16 cellular contexts compared by ENCODE assay signal in the genomic region with DNA sequence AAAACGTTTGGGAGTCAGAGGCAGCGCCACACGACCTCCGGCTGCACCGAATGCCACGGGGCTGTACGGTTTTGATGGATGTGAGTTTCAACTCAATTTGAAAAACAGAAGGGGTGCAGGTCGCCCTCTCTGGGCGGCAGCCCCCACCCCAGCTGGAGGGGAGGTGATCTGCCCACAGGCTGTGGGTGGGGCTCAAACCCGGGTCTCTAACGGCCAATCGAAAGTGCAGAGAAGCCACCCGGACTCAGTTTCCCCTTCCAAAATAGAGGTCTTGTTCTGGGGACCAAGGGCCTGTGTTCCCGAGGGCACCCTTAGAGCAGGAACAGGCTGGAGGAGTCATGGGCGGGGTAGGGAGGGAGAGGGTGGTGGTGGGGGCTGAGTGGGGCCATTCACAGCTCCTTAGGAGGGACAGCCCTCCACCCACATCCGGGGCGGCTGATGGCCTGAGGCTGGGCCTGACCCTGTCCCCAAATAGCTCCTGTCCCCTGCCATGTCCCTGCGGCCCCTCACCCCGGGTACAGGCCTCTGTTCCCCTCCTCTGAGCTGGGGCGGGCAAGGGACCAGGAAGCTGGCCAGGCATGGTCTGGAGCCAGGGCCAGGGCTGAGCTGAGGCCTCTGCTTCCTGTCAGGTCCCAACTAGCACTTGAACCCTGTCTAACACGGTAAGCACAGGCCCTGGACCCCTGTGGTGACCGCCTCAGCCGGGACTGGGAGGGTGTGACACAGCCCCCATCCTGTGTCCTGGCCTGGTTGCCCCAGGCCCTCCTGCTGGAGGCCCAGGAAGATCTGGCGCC. TPM values are rescaled to one million over a fixed set of nuclear protein-coding genes. Genes with fewer than 3 reads are reported as not detected.
DNase-seq lines count a peak whose midpoint lies in the region; ATAC-seq and TF ChIP-seq lines count a peak whose summit lies in the region.
"Had no signal": no experiment of that assay in that cellular context is flagged by ENCODE, and none has a peak within 500 bp of the region (broad histone marks: within the 10 kb centered on the region; RNA-seq: fewer than 3 reads in every experiment).

No MANE protein-coding gene starts in this region.

- H3K4me1 Mint-ChIP-seq in mesothelial cell of epicardium (peaks cover 70% of the 10 kb centered on the region), type B pancreatic cell (ENCODE audit: unreplicated experiment) (peaks cover 38% of the 10 kb centered on the region), immature natural killer cell (peaks cover 61 to 70% of the 10 kb centered on the region in 2 donors)

- H3K4me3 ChIP-seq in esophagus muscularis mucosa (peak overlapping the region in 1 of 4 donors; percentile 11), WERI-Rb-1 (ENCODE audit: low read depth, low read length) (no peak overlapping the region)

- TF ChIP-seq EP300 in Ishikawa (IDR thresholded peaks at IDR 0.05; ENCODE audit: borderline replicate concordance) (no peak), esophagus muscularis mucosa (IDR thresholded peaks at IDR 0.05) (no peak)

- H3K4me3 Mint-ChIP-seq in mesothelial cell of epicardium (no peak overlapping the region), type B pancreatic cell (no peak overlapping the region), immature natural killer cell (no peak overlapping the region)
- H3K4me3 Mint-ChIP-seq: activated CD8-positive, alpha-beta T cell treated with anti-CD3 and anti-CD28 coated beads, Interleukin-2, amount 10 ng/mL, durations not matched to agents 7 days and 5 days; activated naive CD4-positive, alpha-beta T cell treated with anti-CD3 and anti-CD28 coated beads for 36 hours; CD8-positive, alpha-beta T cell; stimulated activated memory B cell treated with anti-CD40 and anti-IgM and Interleukin-4, amounts not matched to agents 10 μg/mL and 1 μg/mL and 100 μg/mL, for 72 hours had no signal

- H3K9me3 Mint-ChIP-seq in mesothelial cell of epicardium, result no peaks in the 10 kb centered on the region
- no peaks in the 10 kb centered on the region for H3K9me3 Mint-ChIP-seq in type B pancreatic cell
- no peaks in the 10 kb centered on the region for H3K9me3 Mint-ChIP-seq in immature natural killer cell
- H3K9me3 Mint-ChIP-seq: activated naive CD4-positive, alpha-beta T cell treated with anti-CD3 and anti-CD28 coated beads for 36 hours; CD8-positive, alpha-beta T cell had no signal

- H3K4me1 ChIP-seq in esophagus muscularis mucosa, result peaks cover 77 to 97% (median 94%) of the 10 kb centered on the region in 4 donors

- no peak for ATAC-seq in HG03095 (IDR thresholded peaks at IDR 0.05; ENCODE audit: unreplicated experiment)
- ATAC-seq: activated CD8-positive, alpha-beta T cell treated with anti-CD3 and anti-CD28 coated beads, Interleukin-2, amount 10 ng/mL, durations not matched to agents 7 days and 5 days; CD8-positive, alpha-beta T cell; stimulated activated memory B cell treated with anti-CD40 and anti-IgM and Interleukin-4, amounts not matched to agents 10 μg/mL and 1 μg/mL and 100 μg/mL, for 72 hours had no signal

- TF ChIP-seq CTCF in esophagus muscularis mucosa (IDR thresholded peaks at IDR 0.05), result no peak
- TF ChIP-seq CTCF in mesothelial cell of epicardium (IDR thresholded peaks at IDR 0.05; ENCODE audit: unreplicated experiment), result no peak
- TF ChIP-seq CTCF in type B pancreatic cell (conservative IDR thresholded peaks at IDR 0.05), result no peak
- no peak for TF ChIP-seq CTCF in WERI-Rb-1 (IDR thresholded peaks at IDR 0.05; ENCODE audit: low read depth, low read length)

- intact Hi-C loops in esophagus muscularis mucosa (cut with DNase I), result no loop called here

- WGBS in esophagus muscularis mucosa, result 53% methylated on average over 18 of the region's 24 CpGs

- H3K36me3 ChIP-seq in esophagus muscularis mucosa, result no peaks in the 10 kb centered on the region
- H3K36me3 ChIP-seq in WERI-Rb-1, result no peaks in the 10 kb centered on the region

- H3K36me3 Mint-ChIP-seq in mesothelial cell of epicardium (no peaks in the 10 kb centered on the region), type B pancreatic cell (no peaks in the 10 kb centered on the region), immature natural killer cell (peaks cover 0 to 5% (median 0%) of the 10 kb centered on the region in 3 donors)
- H3K36me3 Mint-ChIP-seq: CD8-positive, alpha-beta T cell; stimulated activated memory B cell treated with anti-CD40 and anti-IgM and Interleukin-4, amounts not matched to agents 10 μg/mL and 1 μg/mL and 100 μg/mL, for 72 hours had no signal

- H3K27me3 ChIP-seq in esophagus muscularis mucosa (no peaks in the 10 kb centered on the region), WERI-Rb-1 (ENCODE audit: insufficient read depth, low read depth, severe bottlenecking) (no peaks in the 10 kb centered on the region)

- no peak for TF ChIP-seq POLR2A in esophagus muscularis mucosa (IDR thresholded peaks at IDR 0.05; ENCODE audit: low read depth)

- DNase-seq in esophagus muscularis mucosa (ENCODE audit: extremely low spot score), result no peak
- no peak for DNase-seq in mesothelial cell of epicardium (ENCODE audit: low spot score in 2 of 2, unreplicated experiment in 2 of 2)
- no peak for DNase-seq in type B pancreatic cell (ENCODE audit: extremely low spot score, unreplicated experiment)
- DNase-seq in immature natural killer cell, result no peak
- DNase-seq in WERI-Rb-1, result no peak
- DNase-seq: activated CD8-positive, alpha-beta T cell treated with anti-CD3 and anti-CD28 coated beads, Interleukin-2, amount 10 ng/mL, durations not matched to agents 7 days and 5 days; activated naive CD4-positive, alpha-beta T cell treated with anti-CD3 and anti-CD28 coated beads for 36 hours; CD8-positive, alpha-beta T cell; GOT3; Karpas-422; occipital lobe; stimulated activated CD4-positive, alpha-beta T cell treated with anti-CD3 and anti-CD28 coated beads, Interleukin-2, amount 100 ng/mL, for 24 hours; T-helper 2 cell had no signal

- H3K27ac ChIP-seq in esophagus muscularis mucosa (replicated peaks in 1 of 4), result peak overlapping the region; percentile 69 to 78 (median 74)
- no peak overlapping the region for H3K27ac ChIP-seq in WERI-Rb-1

- peak overlapping the region; percentile 79 for H3K27ac Mint-ChIP-seq in mesothelial cell of epicardium
- H3K27ac Mint-ChIP-seq in type B pancreatic cell, result peak overlapping the region; percentile 50
- H3K27ac Mint-ChIP-seq in immature natural killer cell, result no peak overlapping the region
- H3K27ac Mint-ChIP-seq: activated CD8-positive, alpha-beta T cell treated with anti-CD3 and anti-CD28 coated beads, Interleukin-2, amount 10 ng/mL, durations not matched to agents 7 days and 5 days; activated naive CD4-positive, alpha-beta T cell treated with anti-CD3 and anti-CD28 coated beads for 36 hours; CD8-positive, alpha-beta T cell; stimulated activated memory B cell treated with anti-CD40 and anti-IgM and Interleukin-4, amounts not matched to agents 10 μg/mL and 1 μg/mL and 100 μg/mL, for 72 hours had no signal

- H3K27me3 Mint-ChIP-seq in mesothelial cell of epicardium (ENCODE audit: low read depth) (no peaks in the 10 kb centered on the region), type B pancreatic cell (no peaks in the 10 kb centered on the region), immature natural killer cell (ENCODE audit: low read depth in 3 of 3) (peaks cover 0 to 7% (median 0%) of the 10 kb centered on the region in 3 donors)

- H3K9me3 ChIP-seq in esophagus muscularis mucosa, result no peaks in the 10 kb centered on the region
- H3K9me3 ChIP-seq in WERI-Rb-1 (ENCODE audit: severe bottlenecking), result no peaks in the 10 kb centered on the region

- no peak for TF ChIP-seq RAD21 in Ishikawa (IDR thresholded peaks at IDR 0.05; ENCODE audit: low read depth)

TF ChIP-seq in Ishikawa, 13 proteins besides CTCF, POLR2A, EP300 and RAD21:
- TF ChIP-seq TAF1 (IDR thresholded peaks at IDR 0.05; ENCODE audit: low read depth) (no peak), EGR1 (IDR thresholded peaks at IDR 0.05) (no peak), ZBTB7A (IDR thresholded peaks at IDR 0.05; ENCODE audit: low read depth) (0 out of 2 replicates have a peak, but pooled peaks have one; percentile 10), CREB1 (IDR thresholded peaks at IDR 0.05; ENCODE audit: low read depth) (no peak)
- TF ChIP-seq, protein P1, sequence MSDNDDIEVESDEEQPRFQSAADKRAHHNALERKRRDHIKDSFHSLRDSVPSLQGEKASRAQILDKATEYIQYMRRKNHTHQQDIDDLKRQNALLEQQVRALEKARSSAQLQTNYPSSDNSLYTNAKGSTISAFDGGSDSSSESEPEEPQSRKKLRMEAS (IDR thresholded peaks at IDR 0.05), result no peak
- TF ChIP-seq, protein P2, sequence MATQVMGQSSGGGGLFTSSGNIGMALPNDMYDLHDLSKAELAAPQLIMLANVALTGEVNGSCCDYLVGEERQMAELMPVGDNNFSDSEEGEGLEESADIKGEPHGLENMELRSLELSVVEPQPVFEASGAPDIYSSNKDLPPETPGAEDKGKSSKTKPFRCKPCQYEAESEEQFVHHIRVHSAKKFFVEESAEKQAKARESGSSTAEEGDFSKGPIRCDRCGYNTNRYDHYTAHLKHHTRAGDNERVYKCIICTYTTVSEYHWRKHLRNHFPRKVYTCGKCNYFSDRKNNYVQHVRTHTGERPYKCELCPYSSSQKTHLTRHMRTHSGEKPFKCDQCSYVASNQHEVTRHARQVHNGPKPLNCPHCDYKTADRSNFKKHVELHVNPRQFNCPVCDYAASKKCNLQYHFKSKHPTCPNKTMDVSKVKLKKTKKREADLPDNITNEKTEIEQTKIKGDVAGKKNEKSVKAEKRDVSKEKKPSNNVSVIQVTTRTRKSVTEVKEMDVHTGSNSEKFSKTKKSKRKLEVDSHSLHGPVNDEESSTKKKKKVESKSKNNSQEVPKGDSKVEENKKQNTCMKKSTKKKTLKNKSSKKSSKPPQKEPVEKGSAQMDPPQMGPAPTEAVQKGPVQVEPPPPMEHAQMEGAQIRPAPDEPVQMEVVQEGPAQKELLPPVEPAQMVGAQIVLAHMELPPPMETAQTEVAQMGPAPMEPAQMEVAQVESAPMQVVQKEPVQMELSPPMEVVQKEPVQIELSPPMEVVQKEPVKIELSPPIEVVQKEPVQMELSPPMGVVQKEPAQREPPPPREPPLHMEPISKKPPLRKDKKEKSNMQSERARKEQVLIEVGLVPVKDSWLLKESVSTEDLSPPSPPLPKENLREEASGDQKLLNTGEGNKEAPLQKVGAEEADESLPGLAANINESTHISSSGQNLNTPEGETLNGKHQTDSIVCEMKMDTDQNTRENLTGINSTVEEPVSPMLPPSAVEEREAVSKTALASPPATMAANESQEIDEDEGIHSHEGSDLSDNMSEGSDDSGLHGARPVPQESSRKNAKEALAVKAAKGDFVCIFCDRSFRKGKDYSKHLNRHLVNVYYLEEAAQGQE (IDR thresholded peaks at IDR 0.05; ENCODE audit: low read depth), result no peak

RNA-seq across cellular contexts. Expression of a gene that starts 22.6 kb away (rescaled TPM):
- total RNA-seq in esophagus muscularis mucosa, result 10 to 100 TPM; 48.6 to 90.6 (median 58.8) TPM
- 104 to 107 TPM (median 104 TPM) in 3 replicates for total RNA-seq in mesothelial cell of epicardium
- 36.5 and 53.1 TPM in 2 replicates for total RNA-seq in type B pancreatic cell (ENCODE audit: low replicate concordance)
- 10 to 100 TPM in 1 of 3 donors, 1 to 10 TPM in 1, under 1 TPM in 1; 0.98 to 22.8 (median 4.3) TPM for polyA plus RNA-seq in immature natural killer cell

Comparison
In these comparisons a context has a peak if more than half of its experiments do, and no peak if none do; other contexts are left out.
1. H3K27ac Mint-ChIP-seq: peak in mesothelial cell of epicardium (single experiment) and type B pancreatic cell (single experiment); none in immature natural killer cell (0 of 6).